In the genomic region with DNA sequence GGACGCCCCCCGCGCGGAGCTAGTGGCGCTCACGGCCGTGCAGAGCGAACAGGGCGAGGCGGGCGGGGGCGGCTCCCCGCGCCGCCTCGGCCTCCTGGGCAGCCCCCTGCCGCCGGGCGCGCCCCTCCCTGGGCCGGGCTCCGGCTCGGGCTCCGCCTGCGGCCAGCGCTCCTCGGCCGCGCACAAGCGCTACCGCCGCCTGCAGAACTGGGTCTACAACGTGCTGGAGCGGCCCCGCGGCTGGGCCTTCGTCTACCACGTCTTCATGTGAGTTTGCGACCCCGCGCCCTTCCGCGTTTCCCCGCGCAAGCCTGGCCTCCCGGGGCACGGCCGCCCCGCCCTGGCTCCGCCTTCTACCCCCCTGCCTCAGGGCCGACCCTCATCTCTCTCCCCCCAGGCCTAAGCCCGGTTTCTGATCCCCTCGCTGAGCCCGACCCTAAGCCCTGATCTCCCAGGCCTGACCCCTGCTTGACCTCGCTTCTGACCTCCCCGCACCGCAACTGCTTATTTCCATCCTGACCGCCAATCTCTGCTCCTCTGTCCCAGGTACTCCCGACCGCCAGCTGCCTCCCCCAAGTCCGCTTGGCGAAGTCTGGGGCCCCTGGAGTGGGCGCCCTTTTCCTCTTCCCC, we compare ENCODE assay signal across 8 cellular contexts.
DNase-seq lines count a peak whose midpoint lies in the region; ATAC-seq lines count a peak whose summit lies in the region.

No MANE protein-coding gene starts in this region.

- ATAC-seq in GM19328 (IDR thresholded peaks at IDR 0.05; ENCODE audit: unreplicated experiment) (no peak), GM18498 (IDR thresholded peaks at IDR 0.05; ENCODE audit: unreplicated experiment) (no peak), GM18867 (IDR thresholded peaks at IDR 0.05; ENCODE audit: unreplicated experiment) (no peak)

- H3K9ac ChIP-seq in HUES6 (ENCODE audit: low read length) (no peak overlapping the region), mucosa of rectum (ENCODE audit: low read depth in 1 of 2, low read length in 2 of 2) (peak overlapping the region; percentile 32 to 65)

- H3K4me3 ChIP-seq in HUES6 (ENCODE audit: low read depth, low read length) (peak overlapping the region; percentile 59), mucosa of rectum (ENCODE audit: low read length in 2 of 2) (peak overlapping the region; percentile 65 to 67)

- H3K4me1 ChIP-seq in HUES6 (ENCODE audit: control insufficient read depth, insufficient read depth, low read length) (peaks cover 16% of the 10 kb centered on the region), mucosa of rectum (ENCODE audit: control insufficient read depth in 2 of 2, insufficient read depth in 2 of 2, low read length in 2 of 2) (peaks cover 12 to 28% of the 10 kb centered on the region in 2 donors)

- H3K36me3 ChIP-seq in HUES6 (ENCODE audit: control insufficient read depth, insufficient read depth, low read length) (no peaks in the 10 kb centered on the region), mucosa of rectum (ENCODE audit: control insufficient read depth in 2 of 2, insufficient read depth in 2 of 2, low read length in 2 of 2) (no peaks in the 10 kb centered on the region)

- H3K27me3 ChIP-seq in HUES6 (ENCODE audit: control insufficient read depth, insufficient read depth, low read length) (peaks cover 56% of the 10 kb centered on the region), mucosa of rectum (ENCODE audit: control insufficient read depth in 2 of 2, insufficient read depth in 2 of 2, low read length in 2 of 2) (no peaks in the 10 kb centered on the region)

- DNase-seq in AG08396 (ENCODE audit: low spot score) (peak; percentile 56), caudate nucleus (lab: John Stamatoyannopoulos, UW) (no peak)
- DNase-seq in NK-92 treated with Interleukin-12 subunit alpha and Interleukin-12 subunit beta, amount 100 ng/mL, for 24 hours (lab: John Stamatoyannopoulos, UW) = no peak

- no peaks in the 10 kb centered on the region for H3K9me3 ChIP-seq in HUES6 (ENCODE audit: control insufficient read depth, insufficient read depth, low read depth, low read length)
- H3K9me3 ChIP-seq in mucosa of rectum (ENCODE audit: control insufficient read depth in 2 of 2, low read length in 2 of 2) = no peaks in the 10 kb centered on the region

- no peak overlapping the region for H3K27ac ChIP-seq in HUES6 (ENCODE audit: low read depth, low read length)
- H3K27ac ChIP-seq in caudate nucleus (ENCODE audit: low read depth, low read length) = peak overlapping the region; percentile 58
- peak overlapping the region; percentile 34 to 63 for H3K27ac ChIP-seq in mucosa of rectum (ENCODE audit: low read depth in 2 of 2, low read length in 2 of 2)
